8 cellular contexts compared by ENCODE assay signal in genomic region chr11:124793466-124794278, GRCh38. TPM values are rescaled to one million over a fixed set of nuclear protein-coding genes. Genes with fewer than 3 reads are reported as not detected.
DNase-seq lines count a peak whose midpoint lies in the region; ATAC-seq and TF ChIP-seq lines count a peak whose summit lies in the region.

No MANE protein-coding gene starts in this region.

- peak; percentile 43 for ATAC-seq in HG02763 (IDR thresholded peaks at IDR 0.05; ENCODE audit: unreplicated experiment)
- peak; percentile 55 for ATAC-seq in body of pancreas
- ATAC-seq in aorta (ENCODE audit: low FRiP score): no peak

- DNase-seq in AG08395 (ENCODE audit: low spot score) (peak; percentile 55), GM06990 (ENCODE audit: extremely low read depth, insufficient read length) (peak; percentile 16), NCI-H345 treated with DMSO at 0.1 percent for 48 hours (lab: John Stamatoyannopoulos, UW; ENCODE audit: unreplicated experiment) (peak; percentile 4), body of pancreas (peak; percentile 20 to 51 (median 32)), kidney tubule cell (ENCODE audit: low spot score) (peak; percentile 59), aorta (no peak)
- no peak for DNase-seq in activated effector memory CD4-positive, alpha-beta T cell treated with anti-CD3 and anti-CD28 coated beads, Interleukin-2, amount 50 U/mL, for 16 hours

- H3K9me3 ChIP-seq in body of pancreas (no peaks in the 10 kb centered on the region), aorta (ENCODE audit: control insufficient read depth, low read length) (no peaks in the 10 kb centered on the region)

- peaks cover 14% of the 10 kb centered on the region for H3K4me1 ChIP-seq in body of pancreas
- H3K4me1 ChIP-seq in aorta (ENCODE audit: control insufficient read depth in 1 of 2, insufficient read depth in 2 of 2, low read length in 2 of 2): peaks cover 2 to 12% of the 10 kb centered on the region in 2 donors

- H3K36me3 ChIP-seq in GM06990 (ENCODE audit: control insufficient read depth, insufficient read depth, low read length) (no peaks in the 10 kb centered on the region), body of pancreas (replicated peaks in 1 of 2; ENCODE audit: insufficient read depth in 1 of 2, low read depth in 2 of 2) (no peaks in the 10 kb centered on the region), aorta (ENCODE audit: control insufficient read depth in 1 of 2, insufficient read depth in 2 of 2, low read length in 1 of 2) (no peaks in the 10 kb centered on the region)

- intact Hi-C loops in body of pancreas (cut with DNase I) (no loop called here), aorta (cut with DNase I) (loop anchor here in 1 of 2 donors (2.0 to 10.0 kb wide), 3 partner anchors 15 to 149 kb away; partner anchors contain the start of genes SIAE and SPA17)

- no peak for TF ChIP-seq POLR2A in body of pancreas (IDR thresholded peaks at IDR 0.05)

- TF ChIP-seq CTCF in GM06990 (IDR thresholded peaks at IDR 0.05; ENCODE audit: insufficient read depth, low read length, poor library complexity, severe bottlenecking) (peak; percentile 81), body of pancreas (IDR thresholded peaks at IDR 0.05) (peak; percentile 40 to 69 (median 63))

- WGBS in body of pancreas, 2 donors: 81 to 89% methylated on average over 2 of the region's 2 CpGs
- 82 to 84% methylated on average over 2 of the region's 2 CpGs for WGBS in aorta, 2 donors

- no peaks in the 10 kb centered on the region for H3K27me3 ChIP-seq in GM06990 (replicated peaks; ENCODE audit: control insufficient read depth, insufficient read depth, low read length)
- H3K27me3 ChIP-seq in body of pancreas: no peaks in the 10 kb centered on the region
- no peaks in the 10 kb centered on the region for H3K27me3 ChIP-seq in aorta (ENCODE audit: control insufficient read depth in 1 of 2, insufficient read depth in 2 of 2, low read length in 1 of 2)

- H3K27ac ChIP-seq in body of pancreas (no peak overlapping the region), aorta (ENCODE audit: low read depth in 1 of 2, low read length in 2 of 2) (no peak overlapping the region)

- H3K4me3 ChIP-seq in GM06990 (replicated peaks; ENCODE audit: low read depth, low read length) (no peak overlapping the region), body of pancreas (no peak overlapping the region), aorta (ENCODE audit: low read length in 2 of 2) (no peak overlapping the region)

RNA-seq across cellular contexts. Expression of gene MSANTD2, which starts 6.5 kb away (rescaled TPM):
- total RNA-seq in body of pancreas: 10 to 100 TPM; 13.0 to 23.7 TPM
- 10 to 100 TPM; 21.5 to 23.6 TPM for total RNA-seq in aorta
- polyA plus RNA-seq in aorta: 10 to 100 TPM in 1 of 2 donors, 1 to 10 TPM in 1; 6.3 to 18.0 TPM

RNA-seq across cellular contexts. Expression of gene ESAM, which starts 31.6 kb away (rescaled TPM):
- total RNA-seq in body of pancreas (10 to 100 TPM; 11.7 to 20.8 TPM), aorta (100 to 1,000 TPM in 1 of 2 donors, 10 to 100 TPM in 1; 95.1 to 182 TPM)
- polyA plus RNA-seq in aorta: 100 to 1,000 TPM in 1 of 2 donors, 10 to 100 TPM in 1; 33.2 to 110 TPM

RNA-seq across cellular contexts. Expression of gene VSIG2, which starts 41.6 kb away (rescaled TPM):
- total RNA-seq in body of pancreas (1 to 10 TPM in 1 of 2 donors, not detected in 1; 7.0 TPM), aorta (1 to 10 TPM; 3.8 to 6.9 TPM)
- polyA plus RNA-seq in aorta: 1 to 10 TPM; 1.9 to 3.1 TPM

RNA-seq across cellular contexts. Expression of gene NRGN, which starts 53.9 kb away (rescaled TPM):
- total RNA-seq in body of pancreas: not detected
- 10 to 100 TPM; 33.2 to 41.1 TPM for total RNA-seq in aorta
- 10 to 100 TPM; 15.4 to 38.5 TPM for polyA plus RNA-seq in aorta

Comparison
In these comparisons a context has a peak if more than half of its experiments do, and no peak if none do; other contexts are left out.
1. DNase-seq: peak in AG08395 (single experiment), GM06990 (single experiment), NCI-H345 treated with DMSO at 0.1 percent for 48 hours (single experiment), body of pancreas (4 of 4) and kidney tubule cell (single experiment); none in aorta (0 of 2) and activated effector memory CD4-positive, alpha-beta T cell treated with anti-CD3 and anti-CD28 coated beads, Interleukin-2, amount 50 U/mL, for 16 hours (single experiment).
2. RNA of gene ESAM, which starts 31.6 kb away (total RNA-seq): 95.1 to 182 TPM in aorta; 11.7 to 20.8 TPM in body of pancreas; every median in the first group is over 4 times any median in the second.